ENCODE assay signal across 17 cellular contexts in genomic region chr10:124597677-124598165, GRCh38.
DNase-seq lines count a peak whose midpoint lies in the region; ATAC-seq and TF ChIP-seq lines count a peak whose summit lies in the region.
"Had no signal": no experiment of that assay in that cellular context is flagged by ENCODE, and none has a peak within 500 bp of the region (broad histone marks: within the 10 kb centered on the region; RNA-seq: fewer than 3 reads in every experiment).

No MANE protein-coding gene starts in this region.

- H3K79me2 ChIP-seq in Karpas-422 (ENCODE audit: low read length): peaks cover 48% of the 10 kb centered on the region

- H3K9ac ChIP-seq in Karpas-422 (ENCODE audit: low read length): no peak overlapping the region

- no peak overlapping the region for H2AFZ ChIP-seq in Karpas-422 (ENCODE audit: low read length)
- H2AFZ ChIP-seq: PC-9 had no signal

- H3K36me3 ChIP-seq in Karpas-422 (ENCODE audit: insufficient read depth, low read length): no peaks in the 10 kb centered on the region; the same call in 1 of the 2 replicates
- H3K36me3 ChIP-seq: SJCRH30 had no signal

- intact Hi-C loops in Right ventricle myocardium inferior (cut with DNase I) (no loop called here), cardiac septum (cut with DNase I) (no loop called here)

- H3K4me3 Mint-ChIP-seq in glutamatergic neuron (ENCODE audit: unreplicated experiment): no peak overlapping the region
- H3K4me3 Mint-ChIP-seq in stimulated activated effector memory CD8-positive, alpha-beta T cell treated with anti-CD3 and anti-CD28 coated beads, Interleukin-12 subunit alpha, Interleukin-12 subunit beta, amount 100 ng/mL, for 72 hours: no peak overlapping the region
- H3K4me3 Mint-ChIP-seq: CD4-positive, alpha-beta T cell had no signal

- peaks cover 69% of the 10 kb centered on the region for H3K4me1 ChIP-seq in Karpas-422 (ENCODE audit: low read length)
- H3K4me1 ChIP-seq: SJCRH30 had no signal

- H3K27me3 Mint-ChIP-seq in glutamatergic neuron (ENCODE audit: unreplicated experiment): peaks cover 4% of the 10 kb centered on the region
- H3K27me3 Mint-ChIP-seq: CD4-positive, alpha-beta T cell had no signal

- H3K4me3 ChIP-seq in Karpas-422 (ENCODE audit: low read length): no peak overlapping the region
- H3K4me3 ChIP-seq: PC-9, SJCRH30 had no signal

- no peaks in the 10 kb centered on the region for H3K9me3 ChIP-seq in Karpas-422 (ENCODE audit: low read length)
- H3K9me3 ChIP-seq: Caco-2, SJCRH30 had no signal

- H3K9me3 Mint-ChIP-seq in glutamatergic neuron (ENCODE audit: unreplicated experiment): peaks cover 9% of the 10 kb centered on the region
- no peaks in the 10 kb centered on the region for H3K9me3 Mint-ChIP-seq in stimulated activated effector memory CD8-positive, alpha-beta T cell treated with anti-CD3 and anti-CD28 coated beads, Interleukin-12 subunit alpha, Interleukin-12 subunit beta, amount 100 ng/mL, for 72 hours
- H3K9me3 Mint-ChIP-seq: CD4-positive, alpha-beta T cell had no signal

- H3K9me2 ChIP-seq in Karpas-422 (replicated peaks; ENCODE audit: insufficient read depth, low read length): no peaks in the 10 kb centered on the region

- no peak overlapping the region for H3K4me2 ChIP-seq in Karpas-422 (ENCODE audit: low read depth, low read length, poor library complexity, severe bottlenecking)
- H3K4me2 ChIP-seq: PC-9 had no signal

- ATAC-seq in Right ventricle myocardium inferior (no peak), GM19035 (IDR thresholded peaks at IDR 0.05; ENCODE audit: unreplicated experiment) (no peak)
- no peak for ATAC-seq in stimulated activated effector memory CD8-positive, alpha-beta T cell treated with anti-CD3 and anti-CD28 coated beads, Interleukin-12 subunit alpha, Interleukin-12 subunit beta, amount 100 ng/mL, for 72 hours

- TF ChIP-seq CTCF in glutamatergic neuron (IDR thresholded peaks at IDR 0.05; ENCODE audit: partially characterized antibody, unreplicated experiment): no peak

- H3K27ac Mint-ChIP-seq in glutamatergic neuron (ENCODE audit: unreplicated experiment): no peak overlapping the region
- H3K27ac Mint-ChIP-seq in stimulated activated effector memory CD8-positive, alpha-beta T cell treated with anti-CD3 and anti-CD28 coated beads, Interleukin-12 subunit alpha, Interleukin-12 subunit beta, amount 100 ng/mL, for 72 hours: peak overlapping the region; percentile 24
- H3K27ac Mint-ChIP-seq: CD4-positive, alpha-beta T cell had no signal

- DNase-seq in Right ventricle myocardium inferior (ENCODE audit: missing footprints): peak; percentile 48
- DNase-seq in cardiac septum (ENCODE audit: low spot score): no peak
- no peak for DNase-seq in Karpas-422
- DNase-seq in glutamatergic neuron: peak; percentile 9
- DNase-seq in stimulated activated effector memory CD8-positive, alpha-beta T cell treated with anti-CD3 and anti-CD28 coated beads, Interleukin-12 subunit alpha, Interleukin-12 subunit beta, amount 100 ng/mL, for 72 hours (ENCODE audit: low spot score in 2 of 2): no peak
- no peak for DNase-seq in hypothalamus (lab: John Stamatoyannopoulos, UW)
- no peak for DNase-seq in iPS-NIHi7 (ENCODE audit: extremely low spot score)
- DNase-seq: 8988T; CD4-positive, alpha-beta T cell; GDM1; NCI-H1105 treated with DMSO at 0.1 percent for 48 hours; NCI-H1694 treated with DMSO at 0.1 percent for 48 hours; PC-9; SJCRH30 had no signal

- H3K27me3 ChIP-seq in Karpas-422 (ENCODE audit: low read length): no peaks in the 10 kb centered on the region
- H3K27me3 ChIP-seq: SJCRH30 had no signal

- H4K20me1 ChIP-seq in Karpas-422 (ENCODE audit: insufficient read depth, low read depth, low read length): peaks cover 14% of the 10 kb centered on the region; the same call in 1 of the 2 replicates

- peaks cover 4% of the 10 kb centered on the region for H3K36me3 Mint-ChIP-seq in glutamatergic neuron (ENCODE audit: unreplicated experiment)
- peaks cover 5% of the 10 kb centered on the region for H3K36me3 Mint-ChIP-seq in stimulated activated effector memory CD8-positive, alpha-beta T cell treated with anti-CD3 and anti-CD28 coated beads, Interleukin-12 subunit alpha, Interleukin-12 subunit beta, amount 100 ng/mL, for 72 hours

- no peaks in the 10 kb centered on the region for H3K4me1 Mint-ChIP-seq in glutamatergic neuron (ENCODE audit: low read depth, unreplicated experiment)
- peaks cover 11% of the 10 kb centered on the region for H3K4me1 Mint-ChIP-seq in stimulated activated effector memory CD8-positive, alpha-beta T cell treated with anti-CD3 and anti-CD28 coated beads, Interleukin-12 subunit alpha, Interleukin-12 subunit beta, amount 100 ng/mL, for 72 hours

- H3K27ac ChIP-seq in Karpas-422 (ENCODE audit: low read length): peak overlapping the region; percentile 51
- H3K27ac ChIP-seq: PC-9, RWPE1, SJCRH30 had no signal

Comparison
In these comparisons a context has a peak if more than half of its experiments do, and no peak if none do; other contexts are left out.
1. DNase-seq: peak in Right ventricle myocardium inferior (single experiment) and glutamatergic neuron (single experiment); none in cardiac septum (single experiment), Karpas-422 (single experiment), stimulated activated effector memory CD8-positive, alpha-beta T cell treated with anti-CD3 and anti-CD28 coated beads, Interleukin-12 subunit alpha, Interleukin-12 subunit beta, amount 100 ng/mL, for 72 hours (0 of 2), hypothalamus (0 of 51) and iPS-NIHi7 (single experiment).